In genomic region chr17:10071141-10071540, GRCh38 we compare ENCODE assay signal across 24 cellular contexts.
"Had no signal": no experiment of that assay in that cellular context is flagged by ENCODE, and none has a peak within 500 bp of the region (broad histone marks: within the 10 kb centered on the region; RNA-seq: fewer than 3 reads in every experiment).

No MANE protein-coding gene starts in this region.

- H3K36me3 ChIP-seq: heart left ventricle, left ventricle myocardium inferior, lower lobe of right lung, pancreas, right lobe of liver, stomach, thoracic aorta, transverse colon had no signal

- H3K36me3 Mint-ChIP-seq: memory B cell, mesothelial cell of epicardium, natural killer cell had no signal

- H3K4me1 ChIP-seq: lower lobe of right lung, pancreas, psoas muscle, right lobe of liver, stomach, transverse colon had no signal

- H3K4me3 Mint-ChIP-seq: dendritic cell treated with granulocyte-macrophage colony-stimulating factor and Interleukin-4, amounts not matched to agents 40 ng/mL and 50 ng/mL, for 4 days; memory B cell; mesothelial cell of epicardium; natural killer cell; neural crest cell had no signal

- H3K4me3 ChIP-seq: heart left ventricle, left ventricle myocardium inferior, lower lobe of right lung, pancreas, psoas muscle, right lobe of liver, skin epidermis, stomach, thoracic aorta, transverse colon had no signal

- H3K27me3 ChIP-seq: heart left ventricle, pancreas, right lobe of liver, stomach, transverse colon had no signal

- H3K27ac Mint-ChIP-seq: dendritic cell treated with granulocyte-macrophage colony-stimulating factor and Interleukin-4, amounts not matched to agents 40 ng/mL and 50 ng/mL, for 4 days; memory B cell; mesothelial cell of epicardium; natural killer cell had no signal

- H3K27ac ChIP-seq: heart left ventricle, left ventricle myocardium inferior, lower lobe of right lung, pancreas, psoas muscle, right lobe of liver, stomach, thoracic aorta, transverse colon had no signal

- H3K9me3 ChIP-seq: left ventricle myocardium inferior, lower lobe of right lung, pancreas, psoas muscle, right lobe of liver, stomach, thoracic aorta, transverse colon had no signal

- DNase-seq: heart left ventricle; hypothalamus; islet precursor cell; left cardiac atrium; left ventricle myocardium inferior; lower lobe of right lung; natural killer cell; nucleus accumbens; pancreas; psoas muscle; retina; right lobe of liver; stimulated activated CD4-positive, alpha-beta T cell treated with anti-CD3 and anti-CD28 coated beads, Interleukin-2, amount 100 ng/mL, for 24 hours; stimulated activated naive CD4-positive, alpha-beta T cell; stomach; substantia nigra; transverse colon had no signal

- H3K27me3 Mint-ChIP-seq: dendritic cell treated with granulocyte-macrophage colony-stimulating factor and Interleukin-4, amounts not matched to agents 40 ng/mL and 50 ng/mL, for 4 days had no signal

- ATAC-seq: heart left ventricle, left cardiac atrium, lower lobe of right lung, natural killer cell, pancreas, psoas muscle, right lobe of liver had no signal

- H3K4me1 Mint-ChIP-seq: memory B cell had no signal

- FAIRE-seq: frontal cortex, pancreas had no signal

- H3K9me3 Mint-ChIP-seq: dendritic cell treated with granulocyte-macrophage colony-stimulating factor and Interleukin-4, amounts not matched to agents 40 ng/mL and 50 ng/mL, for 4 days; memory B cell; natural killer cell; neural crest cell had no signal
